In genomic region chr19:2474232-2475017, GRCh38 we compare ENCODE assay signal across 1 cellular context.
A peak's percentile ranks its signal among the peaks of the same experiment; 100 is the strongest.
TF ChIP-seq lines count a peak whose summit lies in the region.

No MANE protein-coding gene starts in this region.

TF ChIP-seq in HepG2, 621 proteins besides CTCF, POLR2A, EP300 and RAD21 (continued from another document and continues in another):
- TF ChIP-seq AFF4 (CRISPR knock-in tag; IDR thresholded peaks at IDR 0.05), result no peak
- TF ChIP-seq ZNF503 (CRISPR knock-in tag; IDR thresholded peaks at IDR 0.05), result 0 out of 2 replicates have a peak, but pooled peaks have one; percentile 33
- peak; percentile 15; the same call in 1 of the 2 replicates for TF ChIP-seq GMEB1 (CRISPR knock-in tag; IDR thresholded peaks at IDR 0.05; ENCODE audit: borderline replicate concordance)
- peak; percentile 57 for TF ChIP-seq ZNF609 (CRISPR knock-in tag; IDR thresholded peaks at IDR 0.05; ENCODE audit: borderline replicate concordance)
- peak; percentile 62; the same call in 1 of the 2 replicates for TF ChIP-seq ELF3 (CRISPR knock-in tag; IDR thresholded peaks at IDR 0.05)
- TF ChIP-seq MED1 (CRISPR knock-in tag; IDR thresholded peaks at IDR 0.05), result peak; percentile 78
- TF ChIP-seq MYNN (CRISPR knock-in tag; IDR thresholded peaks at IDR 0.05; ENCODE audit: low read depth), result no peak
- TF ChIP-seq ATF3 (CRISPR knock-in tag; IDR thresholded peaks at IDR 0.05), result peak; percentile 53; the same call in 1 of the 2 replicates
- peak; percentile 95 for TF ChIP-seq MAZ (IDR thresholded peaks at IDR 0.05; ENCODE audit: borderline replicate concordance, low read depth, low read length)
- TF ChIP-seq MAZ (CRISPR knock-in tag; IDR thresholded peaks at IDR 0.05; ENCODE audit: low read depth), result peak; percentile 87
- TF ChIP-seq SP1 (IDR thresholded peaks at IDR 0.05), result no peak
- TF ChIP-seq SP1 (CRISPR knock-in tag; IDR thresholded peaks at IDR 0.05), result peak; percentile 55
- peak; percentile 82 for TF ChIP-seq HNRNPK (IDR thresholded peaks at IDR 0.05; ENCODE audit: low read depth, low read length, poor library complexity, severe bottlenecking)
- TF ChIP-seq ZNF407 (CRISPR knock-in tag; IDR thresholded peaks at IDR 0.05; ENCODE audit: not compliant biosample characterization), result peak; percentile 35
- TF ChIP-seq ZNF629 (CRISPR knock-in tag; conservative IDR thresholded peaks at IDR 0.05), result no peak; the same call in 1 of the 2 replicates
- peak; percentile 92 to 93; a peak in 3 of 4 replicates for TF ChIP-seq HMGXB4 (CRISPR knock-in tag; IDR thresholded peaks at IDR 0.05; ENCODE audit: borderline replicate concordance in 1 of 2, low read depth in 1 of 2)
- TF ChIP-seq ZNF547 (CRISPR knock-in tag; IDR thresholded peaks at IDR 0.05), result peak; percentile 24; the same call in 1 of the 2 replicates
- TF ChIP-seq ZNF720 (CRISPR knock-in tag; IDR thresholded peaks at IDR 0.05), result no peak
- 0 out of 2 replicates have a peak, but pooled peaks have one; percentile 27 for TF ChIP-seq ZNF24 (IDR thresholded peaks at IDR 0.05)
- no peak for TF ChIP-seq FLYWCH1 (CRISPR knock-in tag; IDR thresholded peaks at IDR 0.05)
- TF ChIP-seq MYC (CRISPR knock-in tag; IDR thresholded peaks at IDR 0.05; ENCODE audit: borderline replicate concordance), result peak; percentile 64
- TF ChIP-seq RXRA (CRISPR knock-in tag; IDR thresholded peaks at IDR 0.05), result peak; percentile 71
- TF ChIP-seq MEIS1 (CRISPR knock-in tag; IDR thresholded peaks at IDR 0.05; ENCODE audit: borderline replicate concordance), result peak; percentile 18; the same call in 1 of the 2 replicates
- peak in 1 of 2 experiments; percentile 42; a peak in 1 of 4 replicates for TF ChIP-seq NR2F1 (CRISPR knock-in tag; IDR thresholded peaks at IDR 0.05)
- 0 out of 2 replicates have a peak, but pooled peaks have one; percentile 40 for TF ChIP-seq MTF2 (CRISPR knock-in tag; IDR thresholded peaks at IDR 0.05; ENCODE audit: borderline replicate concordance)
- TF ChIP-seq CSRNP1 (CRISPR knock-in tag; IDR thresholded peaks at IDR 0.05), result peak; percentile 75
- peak; percentile 74 for TF ChIP-seq HOXA3 (CRISPR knock-in tag; IDR thresholded peaks at IDR 0.05)
- TF ChIP-seq FOXK1 (CRISPR knock-in tag; IDR thresholded peaks at IDR 0.05; ENCODE audit: borderline replicate concordance, low read depth), result peak; percentile 70; the same call in 1 of the 2 replicates
- TF ChIP-seq ISL2 (CRISPR knock-in tag; IDR thresholded peaks at IDR 0.05), result peak; percentile 38; the same call in 1 of the 2 replicates
- no peak for TF ChIP-seq ZNF12 (CRISPR knock-in tag; IDR thresholded peaks at IDR 0.05)
